Comparison of ENCODE assay signal across 8 cellular contexts in genomic region chr1:205630241-205630640, GRCh38. TPM values are rescaled to one million over a fixed set of nuclear protein-coding genes. Genes with fewer than 3 reads are reported as not detected.
DNase-seq lines count a peak whose midpoint lies in the region; TF ChIP-seq lines count a peak whose summit lies in the region.

No MANE protein-coding gene starts in this region.

- H3K4me3 ChIP-seq in BE2C (ENCODE audit: low read depth, low read length) (peak overlapping the region; percentile 78), Loucy (ENCODE audit: low read length, poor library complexity, severe bottlenecking) (peak overlapping the region; percentile 89), adrenal gland (peak overlapping the region in 2 of 4 donors; percentile 68 to 92)

- H3K27ac ChIP-seq in cingulate gyrus (ENCODE audit: low read depth, low read length) (peak overlapping the region; percentile 67), adrenal gland (peak overlapping the region in 2 of 5 donors; percentile 94 to 96)

- H3K9ac ChIP-seq in Loucy (ENCODE audit: low read depth, low read length, poor library complexity, severe bottlenecking) = peak overlapping the region; percentile 85

- 8 to 15% (median 12%) methylated on average over 3 of the region's 3 CpGs for WGBS in adrenal gland, 4 donors

- no peaks in the 10 kb centered on the region for H3K36me3 ChIP-seq in BE2C
- H3K36me3 ChIP-seq in Loucy (ENCODE audit: insufficient read depth, low read length) = no peaks in the 10 kb centered on the region
- no peaks in the 10 kb centered on the region for H3K36me3 ChIP-seq in adrenal gland (replicated peaks in 1 of 2)

- H3K4me2 ChIP-seq in Loucy (ENCODE audit: low read depth, low read length, poor library complexity, severe bottlenecking) = peak overlapping the region; percentile 95

- DNase-seq in BE2C (no peak), myocyte (ENCODE audit: low read depth) (peak; percentile 16), NCI-H510A treated with DMSO at 0.1 percent for 48 hours (lab: John Stamatoyannopoulos, UW) (no peak), retina (no peak), adrenal gland (no peak), NCI-H2107 (lab: John Stamatoyannopoulos, UW) (no peak)

- H3K4me1 ChIP-seq in BE2C = no peaks in the 10 kb centered on the region; the same call in 1 of the 2 replicates
- peaks cover 50% of the 10 kb centered on the region for H3K4me1 ChIP-seq in Loucy (ENCODE audit: insufficient read depth, low read length, poor library complexity, severe bottlenecking)
- H3K4me1 ChIP-seq in adrenal gland (replicated peaks in 1 of 2) = peaks cover 6 to 28% of the 10 kb centered on the region in 2 donors

- H3K9me3 ChIP-seq in BE2C (no peaks in the 10 kb centered on the region), Loucy (ENCODE audit: insufficient read depth, low read depth, low read length) (no peaks in the 10 kb centered on the region), adrenal gland (replicated peaks in 1 of 3) (no peaks in the 10 kb centered on the region)

- H2AFZ ChIP-seq in Loucy (ENCODE audit: low read length) = no peak overlapping the region

- peaks cover 64% of the 10 kb centered on the region for H3K79me2 ChIP-seq in Loucy (ENCODE audit: insufficient read depth, low read length)

- no peaks in the 10 kb centered on the region for H3K27me3 ChIP-seq in BE2C
- no peaks in the 10 kb centered on the region for H3K27me3 ChIP-seq in Loucy (ENCODE audit: insufficient read depth, low read length, poor library complexity, severe bottlenecking)
- H3K27me3 ChIP-seq in adrenal gland = no peaks in the 10 kb centered on the region

- no peak for TF ChIP-seq CTCF in BE2C (IDR thresholded peaks at IDR 0.05; ENCODE audit: low read depth, low read length)
- TF ChIP-seq CTCF in Loucy (conservative IDR thresholded peaks at IDR 0.05; ENCODE audit: low read length) = no peak
- no peak for TF ChIP-seq CTCF in adrenal gland (IDR thresholded peaks at IDR 0.05)

- no peaks in the 10 kb centered on the region for H3K9me2 ChIP-seq in Loucy (replicated peaks; ENCODE audit: low read depth, low read length)

- H3F3A ChIP-seq in Loucy (ENCODE audit: low read depth) = peaks cover 3% of the 10 kb centered on the region; the same call in 1 of the 2 replicates

- intact Hi-C loops in adrenal gland (cut with DNase I) = loop anchor here in 1 of 2 donors (5.0 kb wide), 1 partner anchor 38 kb away; no protein-coding TSS in a partner anchor

- peaks cover 51% of the 10 kb centered on the region for H4K20me1 ChIP-seq in Loucy (ENCODE audit: insufficient read depth, low read length, poor library complexity, severe bottlenecking)

- no peak for TF ChIP-seq POLR2A in adrenal gland (IDR thresholded peaks at IDR 0.05)

RNA-seq across cellular contexts. Expression of gene ELK4, which starts 1.6 kb away (rescaled TPM):
- 9.0 TPM for polyA plus RNA-seq in BE2C (2012; ENCODE audit: insufficient read depth, insufficient read length, low read depth)
- total RNA-seq in myocyte (18.1 and 19.0 TPM in 2 replicates), adrenal gland (10 to 100 TPM; 12.2 to 40.2 (median 25.5) TPM)
- 5.0 TPM for polyA plus RNA-seq in myocyte (2012)
- 1 to 10 TPM; 3.6 to 9.9 (median 4.5) TPM for polyA plus RNA-seq in adrenal gland

RNA-seq across cellular contexts. Expression of gene SLC45A3, which starts 50.1 kb away (rescaled TPM):
- 0.26 TPM for polyA plus RNA-seq in BE2C (2012; ENCODE audit: insufficient read depth, insufficient read length, low read depth)
- total RNA-seq in myocyte (12.1 and 12.7 TPM in 2 replicates), adrenal gland (10 to 100 TPM in 4 of 8 donors, 1 to 10 TPM in 4; 5.9 to 27.9 (median 10.1) TPM)
- polyA plus RNA-seq in myocyte (2012) = 2.4 TPM
- 1 to 10 TPM; 4.7 to 9.7 (median 8.4) TPM for polyA plus RNA-seq in adrenal gland
